Comparison of ENCODE assay signal across 1 cellular context in genomic region chr11:797300-798092, GRCh38.
TF ChIP-seq lines count a peak whose summit lies in the region.

No MANE protein-coding gene starts in this region.

TF ChIP-seq in SK-N-SH, 30 proteins besides CTCF, POLR2A, EP300 and RAD21 (continued from another document):
- TF ChIP-seq ZBTB33 (IDR thresholded peaks at IDR 0.05; ENCODE audit: borderline replicate concordance, low read depth) (0 out of 2 replicates have a peak, but pooled peaks have one; percentile 7), GABPA (IDR thresholded peaks at IDR 0.05; ENCODE audit: low read depth) (no peak), NFIC (IDR thresholded peaks at IDR 0.05; ENCODE audit: borderline replicate concordance) (no peak), YY1 (IDR thresholded peaks at IDR 0.05; ENCODE audit: low read depth) (no peak), FOXJ3 (CRISPR knock-in tag; IDR thresholded peaks at IDR 0.05) (no peak), FOSL2 (IDR thresholded peaks at IDR 0.05; ENCODE audit: borderline replicate concordance, low read depth) (no peak), TAF1 (IDR thresholded peaks at IDR 0.05; ENCODE audit: borderline replicate concordance, low read depth, low read length) (no peak), SMC3 (IDR thresholded peaks at IDR 0.05; ENCODE audit: low read depth, low read length) (no peak), MXI1 (IDR thresholded peaks at IDR 0.05; ENCODE audit: low read depth, low read length) (no peak; the same call in none of the 2 replicates), REST (IDR thresholded peaks at IDR 0.05; ENCODE audit: low read depth, low read length) (no peak), USF2 (IDR thresholded peaks at IDR 0.05; ENCODE audit: borderline replicate concordance, low read depth, low read length) (no peak), USF1 (IDR thresholded peaks at IDR 0.05; ENCODE audit: borderline replicate concordance, low read depth) (no peak), RCOR1 (IDR thresholded peaks at IDR 0.05; ENCODE audit: low read length) (no peak), RXRA (IDR thresholded peaks at IDR 0.05; ENCODE audit: borderline replicate concordance, low read depth) (no peak), PBX3 (IDR thresholded peaks at IDR 0.05) (no peak; the same call in none of the 2 replicates), MAX (IDR thresholded peaks at IDR 0.05; ENCODE audit: low read depth) (peak; percentile 71), TEAD4 (IDR thresholded peaks at IDR 0.05; ENCODE audit: borderline replicate concordance, insufficient read depth) (no peak), FOXM1 (IDR thresholded peaks at IDR 0.05; ENCODE audit: low read depth) (no peak)
